20 cellular contexts compared by ENCODE assay signal in genomic region chr12:65857875-65858274, GRCh38. TPM values are rescaled to one million over a fixed set of nuclear protein-coding genes. Genes with fewer than 3 reads are reported as not detected.
A peak's percentile ranks its signal among the peaks of the same experiment; 100 is the strongest.
DNase-seq lines count a peak whose midpoint lies in the region; FAIRE-seq and TF ChIP-seq lines count a peak whose summit lies in the region.
"Had no signal": no experiment of that assay in that cellular context is flagged by ENCODE, and none has a peak within 500 bp of the region (broad histone marks: within the 10 kb centered on the region; RNA-seq: fewer than 3 reads in every experiment).

No MANE protein-coding gene starts in this region.

- H3K27me3 Mint-ChIP-seq in MCF 10A (ENCODE audit: insufficient read depth, unreplicated experiment) (no peaks in the 10 kb centered on the region), astrocyte (ENCODE audit: low read depth, unreplicated experiment) (no peaks in the 10 kb centered on the region)

- H3K79me2 ChIP-seq in astrocyte (ENCODE audit: insufficient read depth, low read length), result peaks cover 97% of the 10 kb centered on the region
- peaks cover 80% of the 10 kb centered on the region for H3K79me2 ChIP-seq in smooth muscle cell (ENCODE audit: low read depth)

- no peak overlapping the region for H3K9ac ChIP-seq in astrocyte (ENCODE audit: low read length)
- no peak overlapping the region for H3K9ac ChIP-seq in smooth muscle cell (ENCODE audit: low read depth)

- POLR2A ChIA-PET in MCF 10A (lab: Yijun Ruan, JAX), result interaction anchor here (0.6 to 3.2 kb wide), 6 partner anchors 8 to 846 kb away, joined by 3 to 12 read pairs (median 5); no protein-coding TSS in a partner anchor

- no peak for FAIRE-seq in astrocyte (lab: Jason Lieb, UNC)
- FAIRE-seq: GM19239 had no signal

- H3K4me3 Mint-ChIP-seq in MCF 10A (ENCODE audit: unreplicated experiment) (no peak overlapping the region), astrocyte (ENCODE audit: unreplicated experiment) (no peak overlapping the region)
- H3K4me3 Mint-ChIP-seq: CD4-positive, CD25-positive, alpha-beta regulatory T cell had no signal

- TF ChIP-seq CTCF in MCF 10A (IDR thresholded peaks at IDR 0.05; ENCODE audit: unreplicated experiment) (no peak), breast epithelium (IDR thresholded peaks at IDR 0.05) (no peak), astrocyte (IDR thresholded peaks at IDR 0.05; ENCODE audit: insufficient read depth, low read depth, low read length) (no peak), fibroblast of villous mesenchyme (IDR thresholded peaks at IDR 0.05; ENCODE audit: insufficient read depth, low read depth, low read length) (no peak), smooth muscle cell (IDR thresholded peaks at IDR 0.05; ENCODE audit: borderline replicate concordance, insufficient read depth, poor library complexity, severe bottlenecking) (no peak)

- H4K20me1 ChIP-seq in astrocyte (ENCODE audit: insufficient read depth, low read length) (peaks cover 69% of the 10 kb centered on the region), smooth muscle cell (ENCODE audit: low read depth) (peaks cover 4% of the 10 kb centered on the region)

- H3K9me3 ChIP-seq in breast epithelium (no peaks in the 10 kb centered on the region), astrocyte (ENCODE audit: insufficient read depth, low read depth, low read length) (no peaks in the 10 kb centered on the region), smooth muscle cell (replicated peaks; ENCODE audit: low read depth) (no peaks in the 10 kb centered on the region)
- H3K9me3 ChIP-seq: BE2C, Caco-2 had no signal

- CTCF ChIA-PET in MCF 10A (lab: Yijun Ruan, JAX), result interaction anchor here (1.1 kb wide), 1 partner anchor 8 kb away, joined by 3 read pairs; no protein-coding TSS in a partner anchor

- H2AFZ ChIP-seq in astrocyte (ENCODE audit: low read depth, low read length), result no peak overlapping the region
- no peak overlapping the region for H2AFZ ChIP-seq in smooth muscle cell (ENCODE audit: low read depth)

- H3K36me3 Mint-ChIP-seq in MCF 10A (ENCODE audit: insufficient read depth, unreplicated experiment) (peaks cover 61% of the 10 kb centered on the region), astrocyte (ENCODE audit: low read depth, unreplicated experiment) (peaks cover 14% of the 10 kb centered on the region)
- H3K36me3 Mint-ChIP-seq: CD4-positive, CD25-positive, alpha-beta regulatory T cell had no signal

- H3K9me3 Mint-ChIP-seq in MCF 10A (ENCODE audit: unreplicated experiment) (peaks cover 6% of the 10 kb centered on the region), astrocyte (ENCODE audit: unreplicated experiment) (no peaks in the 10 kb centered on the region)

- H3K27ac ChIP-seq in breast epithelium (no peak overlapping the region), astrocyte (ENCODE audit: low read depth, low read length) (peak overlapping the region; percentile 10), smooth muscle cell (ENCODE audit: low read depth) (peak overlapping the region; percentile 99)

- no peak overlapping the region for H3K4me3 ChIP-seq in breast epithelium
- H3K4me3 ChIP-seq in astrocyte (ENCODE audit: insufficient read depth, low read depth, low read length), result no peak overlapping the region
- no peak overlapping the region for H3K4me3 ChIP-seq in fibroblast of villous mesenchyme (ENCODE audit: low read depth, low read length)
- no peak overlapping the region for H3K4me3 ChIP-seq in smooth muscle cell

- H3K4me2 ChIP-seq in astrocyte (ENCODE audit: low read length), result no peak overlapping the region
- peak overlapping the region; percentile 45 for H3K4me2 ChIP-seq in smooth muscle cell

- H3K27me3 ChIP-seq in breast epithelium (no peaks in the 10 kb centered on the region), astrocyte (ENCODE audit: insufficient read depth, low read length) (no peaks in the 10 kb centered on the region), smooth muscle cell (ENCODE audit: low read depth) (no peaks in the 10 kb centered on the region)
- H3K27me3 ChIP-seq: BE2C had no signal

- intact Hi-C loops in MCF 10A (cut with micrococcal nuclease) (no loop called here), breast epithelium (cut with DNase I; ENCODE audit: low total_unique reads) (no loop called here), posterior cingulate gyrus (cut with DNase I) (no loop called here)

- no TSS peak for BruUV-seq in MCF 10A (replicated peaks; lab: Mats Ljungman, UMichigan)

- H3K4me1 ChIP-seq in breast epithelium (no peaks in the 10 kb centered on the region), astrocyte (ENCODE audit: insufficient read depth, low read length) (peaks cover 30% of the 10 kb centered on the region), smooth muscle cell (ENCODE audit: low read depth) (peaks cover 8% of the 10 kb centered on the region)
- H3K4me1 ChIP-seq: BE2C, Caco-2 had no signal

- H3K36me3 ChIP-seq in breast epithelium (no peaks in the 10 kb centered on the region), astrocyte (ENCODE audit: insufficient read depth, low read length) (peaks cover 65% of the 10 kb centered on the region), smooth muscle cell (ENCODE audit: low read depth) (no peaks in the 10 kb centered on the region)
- H3K36me3 ChIP-seq: BE2C had no signal

- WGBS in smooth muscle cell (ENCODE audit: low lambda C conversion rate), result 55% methylated on average over 2 of the region's 2 CpGs

- TF ChIP-seq POLR2A in breast epithelium (IDR thresholded peaks at IDR 0.05), result no peak

- H3K27ac Mint-ChIP-seq in MCF 10A (ENCODE audit: low read depth, unreplicated experiment), result peak overlapping the region; percentile 9
- no peak overlapping the region for H3K27ac Mint-ChIP-seq in astrocyte (ENCODE audit: unreplicated experiment)
- H3K27ac Mint-ChIP-seq: CD4-positive, CD25-positive, alpha-beta regulatory T cell had no signal

- DNase-seq in MCF 10A (ENCODE audit: unreplicated experiment) (no peak), breast epithelium (ENCODE audit: low spot score in 2 of 2) (no peak), astrocyte (ENCODE audit: low read depth) (no peak), fibroblast of villous mesenchyme (ENCODE audit: low read depth) (peak; percentile 48), smooth muscle cell (lab: John Stamatoyannopoulos, UW; ENCODE audit: unreplicated experiment) (no peak), posterior cingulate gyrus (no peak), RKO (ENCODE audit: low spot score) (no peak), DMS79 (lab: John Stamatoyannopoulos, UW) (no peak)
- DNase-seq: 8988T; BE2C; Caco-2; CD4-positive, CD25-positive, alpha-beta regulatory T cell; GF-D8; NCI-H1092 treated with DMSO at 0.1 percent for 48 hours; NCI-H2081 treated with DMSO at 0.1 percent for 48 hours; NCI-H510A treated with DMSO at 0.1 percent for 48 hours; NCI-H774; SHP77 treated with DMSO at 0.1 percent for 48 hours had no signal

- H3K4me1 Mint-ChIP-seq in MCF 10A (ENCODE audit: insufficient read depth, unreplicated experiment) (peaks cover 30% of the 10 kb centered on the region), astrocyte (ENCODE audit: low read depth, unreplicated experiment) (peaks cover 39% of the 10 kb centered on the region)
- H3K4me1 Mint-ChIP-seq: CD4-positive, CD25-positive, alpha-beta regulatory T cell had no signal

- peaks cover 20% of the 10 kb centered on the region for H3F3A ChIP-seq in smooth muscle cell (ENCODE audit: low read depth)

RNA-seq across cellular contexts. Expression of gene HMGA2, which starts 33.6 kb away (rescaled TPM):
- total RNA-seq in MCF 10A (2022), result 78.2 and 80.0 TPM in 2 replicates
- under 1 TPM in 1 of 3 donors, not detected in 2; 0.16 TPM for total RNA-seq in breast epithelium
- total RNA-seq in astrocyte, result 199 and 214 TPM in 2 replicates
- total RNA-seq in fibroblast of villous mesenchyme, result 29.8 and 48.0 TPM in 2 replicates
- total RNA-seq in smooth muscle cell, result 354 and 393 TPM in 2 replicates
- polyA plus RNA-seq in smooth muscle cell, result 44.9 and 54.8 TPM in 2 replicates
- total RNA-seq: OCI-LY7 had no signal
- polyA plus RNA-seq: CD4-positive, CD25-positive, alpha-beta regulatory T cell had no signal

Comparison
In these comparisons a context has a peak if more than half of its experiments do, and no peak if none do; other contexts are left out.
1. RNA of gene HMGA2, which starts 33.6 kb away (total RNA-seq): 354 to 393 TPM in smooth muscle cell, 199 to 214 TPM in astrocyte, 78.2 to 80.0 TPM in MCF 10A and 29.8 to 48.0 TPM in fibroblast of villous mesenchyme; 0.16 TPM in breast epithelium; every median in the first group is over 10 times any median in the second.
2. H3K27ac ChIP-seq: peak in astrocyte (single experiment) and smooth muscle cell (single experiment); none in breast epithelium (0 of 2).